Comparison of ENCODE assay signal across 29 cellular contexts in genomic region chr3:31300802-31301443, GRCh38.
DNase-seq lines count a peak whose midpoint lies in the region; ATAC-seq and TF ChIP-seq lines count a peak whose summit lies in the region.
"Had no signal": no experiment of that assay in that cellular context is flagged by ENCODE, and none has a peak within 500 bp of the region (broad histone marks: within the 10 kb centered on the region; RNA-seq: fewer than 3 reads in every experiment).

No MANE protein-coding gene starts in this region.

- H3K4me1 ChIP-seq in mesendoderm (ENCODE audit: control insufficient read depth, low read depth, low read length) = no peaks in the 10 kb centered on the region
- H3K4me1 ChIP-seq: foreskin keratinocyte, spleen had no signal

- H2AK5ac ChIP-seq in mesendoderm (ENCODE audit: low read length) = no peak overlapping the region

- peak; percentile 66 for ATAC-seq in GM21723 (IDR thresholded peaks at IDR 0.05; ENCODE audit: unreplicated experiment)
- ATAC-seq in HG03108 (IDR thresholded peaks at IDR 0.05; ENCODE audit: unreplicated experiment) = no peak
- ATAC-seq: foreskin keratinocyte; Right ventricle myocardium inferior; stimulated activated naive CD8-positive, alpha-beta T cell treated with anti-CD3 and anti-CD28 coated beads, Interleukin-15, Interleukin-2, amounts not matched to agents 100 U/mL and 50 U/mL, for 24 hours had no signal

- WGBS in mesendoderm (ENCODE audit: extremely low coverage, insufficient coverage, low lambda C conversion rate) = no CpG with 5 or more reads among the region's 1 CpG

- no peaks in the 10 kb centered on the region for H3K79me2 ChIP-seq in mesendoderm (ENCODE audit: control insufficient read depth, insufficient read depth, low read length)

- no peak overlapping the region for H2BK5ac ChIP-seq in mesendoderm (ENCODE audit: low read length)

- H3K36me3 ChIP-seq in mesendoderm (ENCODE audit: control insufficient read depth, insufficient read depth, low read length) = no peaks in the 10 kb centered on the region
- H3K36me3 ChIP-seq: spleen, thoracic aorta had no signal

- H3K56ac ChIP-seq in mesendoderm (ENCODE audit: low read length) = no peak overlapping the region

- TF ChIP-seq CTCF in VCaP (conservative IDR thresholded peaks at IDR 0.05) = no peak

- H2BK15ac ChIP-seq in mesendoderm (replicated peaks; ENCODE audit: low read depth) = no peak overlapping the region

- H4K5ac ChIP-seq in mesendoderm (ENCODE audit: low read length) = no peak overlapping the region

- H3K79me1 ChIP-seq in mesendoderm (ENCODE audit: low read length) = no peaks in the 10 kb centered on the region

- H3K9ac ChIP-seq in mesendoderm (ENCODE audit: low read length) = no peak overlapping the region

- DNase-seq in NCI-H1105 treated with DMSO at 0.1 percent for 48 hours (lab: John Stamatoyannopoulos, UW) (peak; percentile 36), lung microvascular endothelial cell (ENCODE audit: low read depth in 2 of 2) (peak; percentile 2 to 41), mesendoderm (no peak)
- DNase-seq in stimulated activated naive CD4-positive, alpha-beta T cell (lab: John Stamatoyannopoulos, UW) = no peak
- DNase-seq: activated CD4-positive, alpha-beta memory T cell treated with anti-CD3 and anti-CD28 coated beads, Interleukin-2, amount 10 ng/mL, durations not matched to agents 7 days and 5 days; activated CD4-positive, CD25-positive, alpha-beta regulatory T cell treated with anti-CD3 and anti-CD28 coated beads, Interleukin-2, amount 50 U/mL, for 72 hours; activated effector memory CD4-positive, alpha-beta T cell treated with Interleukin-2 at 50 U/mL for 16 hours; C1 segment of cervical spinal cord; Calu3; effector CD4-positive, alpha-beta T cell; EL; foreskin keratinocyte; IMR-90; left cardiac atrium; naive B cell; NCI-H1436 treated with DMSO at 0.1 percent for 48 hours; NCI-H2227 treated with DMSO at 0.1 percent for 48 hours; NCI-H82; nucleus accumbens; OCI-M1; retina; spleen; stimulated activated CD4-positive, alpha-beta T cell treated with anti-CD3 and anti-CD28 coated beads, Interleukin-4, amount 100 ng/mL, for 1 hour; stimulated activated naive CD8-positive, alpha-beta T cell treated with anti-CD3 and anti-CD28 coated beads, Interleukin-15, Interleukin-2, amounts not matched to agents 100 U/mL and 50 U/mL, for 24 hours had no signal

- H3K4me2 ChIP-seq in mesendoderm (ENCODE audit: low read length) = no peak overlapping the region

- no peak overlapping the region for H3K23ac ChIP-seq in mesendoderm (ENCODE audit: low read length)

- H3K4me3 ChIP-seq in mesendoderm (ENCODE audit: low read length) = no peak overlapping the region
- H3K4me3 ChIP-seq: spleen, thoracic aorta had no signal

- no peak overlapping the region for H3K18ac ChIP-seq in mesendoderm (ENCODE audit: low read length)

- no peak overlapping the region for H4K8ac ChIP-seq in mesendoderm (ENCODE audit: low read depth, low read length)

- H2BK120ac ChIP-seq in mesendoderm (ENCODE audit: low read depth, low read length) = no peak overlapping the region

- no peak overlapping the region for H3K4ac ChIP-seq in mesendoderm (ENCODE audit: low read depth, low read length)

- H3K27ac ChIP-seq in VCaP (peak overlapping the region; percentile 6; the same call in 1 of the 2 replicates), mesendoderm (ENCODE audit: low read depth, low read length) (no peak overlapping the region)
- H3K27ac ChIP-seq: foreskin keratinocyte, spleen, thoracic aorta had no signal

- no peaks in the 10 kb centered on the region for H3K27me3 ChIP-seq in mesendoderm (ENCODE audit: insufficient read depth, low read length, poor library complexity)
- H3K27me3 ChIP-seq: foreskin keratinocyte, spleen had no signal

Comparison
In these comparisons a context has a peak if more than half of its experiments do, and no peak if none do; other contexts are left out.
1. DNase-seq: peak in NCI-H1105 treated with DMSO at 0.1 percent for 48 hours (single experiment) and lung microvascular endothelial cell (2 of 2); none in mesendoderm (single experiment) and stimulated activated naive CD4-positive, alpha-beta T cell (0 of 6).